Comparison of ENCODE assay signal across 17 cellular contexts in the genomic region with DNA sequence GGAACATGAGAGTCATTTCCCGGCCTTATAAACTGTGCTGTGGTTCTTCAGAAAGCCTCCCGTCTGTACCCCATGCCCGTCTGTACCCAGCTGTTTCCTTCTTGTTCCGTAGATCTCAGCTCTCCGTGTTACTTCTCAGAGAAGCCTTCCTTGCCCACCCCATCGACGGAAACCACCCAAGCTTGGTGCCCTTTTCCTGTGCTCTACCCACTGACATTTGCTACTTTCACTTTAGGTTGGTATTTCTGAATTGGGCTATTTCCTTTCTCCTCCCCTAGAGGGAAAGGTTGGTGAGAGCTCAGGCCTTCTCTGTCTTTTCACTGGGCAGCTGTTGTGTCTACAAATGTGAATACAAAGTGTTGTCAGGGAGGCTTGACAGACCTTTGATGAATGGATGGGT.
"Had no signal": no experiment of that assay in that cellular context is flagged by ENCODE, and none has a peak within 500 bp of the region (broad histone marks: within the 10 kb centered on the region; RNA-seq: fewer than 3 reads in every experiment).

No MANE protein-coding gene starts in this region.

- H3K4me1 ChIP-seq: body of pancreas, heart left ventricle, parathyroid adenoma had no signal

- H3K27me3 Mint-ChIP-seq: activated CD4-positive, alpha-beta T cell treated with anti-CD3 and anti-CD28 coated beads, Interleukin-2, amount 10 ng/mL, durations not matched to agents 7 days and 5 days; activated naive CD4-positive, alpha-beta T cell treated with anti-CD3 and anti-CD28 coated beads, Interleukin-2, amount 50 U/mL, for 24 hours; stimulated activated naive CD8-positive, alpha-beta T cell treated with anti-CD3 and anti-CD28 coated beads, Interleukin-15, amount 100 ng/mL, for 72 hours had no signal

- H3K4me3 Mint-ChIP-seq: activated CD4-positive, alpha-beta T cell treated with anti-CD3 and anti-CD28 coated beads, Interleukin-2, amount 10 ng/mL, durations not matched to agents 7 days and 5 days; activated CD8-positive, alpha-beta T cell treated with anti-CD3 and anti-CD28 coated beads, Interleukin-2, amount 10 ng/mL, durations not matched to agents 7 days and 5 days; activated naive CD4-positive, alpha-beta T cell treated with anti-CD3 and anti-CD28 coated beads, Interleukin-2, amount 50 U/mL, for 24 hours; activated T-helper 1 cell treated with anti-CD3 and anti-CD28 coated beads, Interleukin-12 subunit alpha, Interleukin-12 subunit beta, Interleukin-2, Interleukin-4 antibody, amounts not matched to agents 30 ng/mL and 10 ng/mL and 1 ng/mL, durations not matched to agents 14 hours and 24 hours and 36 hours; nephron; stimulated activated naive CD8-positive, alpha-beta T cell treated with anti-CD3 and anti-CD28 coated beads, Interleukin-15, amount 100 ng/mL, for 72 hours had no signal

- H3K79me2 ChIP-seq: parathyroid adenoma had no signal

- DNase-seq: activated CD4-positive, alpha-beta T cell treated with anti-CD3 and anti-CD28 coated beads, Interleukin-2, amount 10 ng/mL, durations not matched to agents 7 days and 5 days; activated CD4-positive, CD25-positive, alpha-beta regulatory T cell treated with anti-CD3 and anti-CD28 coated beads, Interleukin-2, amount 50 U/mL, for 72 hours; activated CD8-positive, alpha-beta T cell treated with anti-CD3 and anti-CD28 coated beads, Interleukin-2, amount 10 ng/mL, durations not matched to agents 7 days and 5 days; activated gamma-delta T cell; anterior cingulate cortex; body of pancreas; heart left ventricle; left cardiac atrium; mesenchymal stem cell; stimulated activated CD4-positive, alpha-beta T cell treated with anti-CD3 and anti-CD28 coated beads, Interleukin-4, amount 100 ng/mL, for 24 hours; stimulated activated naive CD8-positive, alpha-beta T cell treated with anti-CD3 and anti-CD28 coated beads, Interleukin-15, amount 100 ng/mL, for 72 hours; trophoblast cell had no signal

- H3K27me3 ChIP-seq: body of pancreas, heart left ventricle had no signal

- H3K9ac ChIP-seq: parathyroid adenoma had no signal

- H3K9me3 Mint-ChIP-seq: activated CD4-positive, alpha-beta T cell treated with anti-CD3 and anti-CD28 coated beads, Interleukin-2, amount 10 ng/mL, durations not matched to agents 7 days and 5 days; activated naive CD4-positive, alpha-beta T cell treated with anti-CD3 and anti-CD28 coated beads, Interleukin-2, amount 50 U/mL, for 24 hours; nephron had no signal

- H3K4me3 ChIP-seq: body of pancreas, heart left ventricle had no signal

- H3K36me3 Mint-ChIP-seq: activated naive CD4-positive, alpha-beta T cell treated with anti-CD3 and anti-CD28 coated beads, Interleukin-2, amount 50 U/mL, for 24 hours had no signal

- H3K4me1 Mint-ChIP-seq: activated CD4-positive, alpha-beta T cell treated with anti-CD3 and anti-CD28 coated beads, Interleukin-2, amount 10 ng/mL, durations not matched to agents 7 days and 5 days; activated naive CD4-positive, alpha-beta T cell treated with anti-CD3 and anti-CD28 coated beads, Interleukin-2, amount 50 U/mL, for 24 hours; stimulated activated naive CD8-positive, alpha-beta T cell treated with anti-CD3 and anti-CD28 coated beads, Interleukin-15, amount 100 ng/mL, for 72 hours had no signal

- H3K27ac Mint-ChIP-seq: activated CD8-positive, alpha-beta T cell treated with anti-CD3 and anti-CD28 coated beads, Interleukin-2, amount 10 ng/mL, durations not matched to agents 7 days and 5 days; activated naive CD4-positive, alpha-beta T cell treated with anti-CD3 and anti-CD28 coated beads, Interleukin-2, amount 50 U/mL, for 24 hours; activated T-helper 1 cell treated with anti-CD3 and anti-CD28 coated beads, Interleukin-12 subunit alpha, Interleukin-12 subunit beta, Interleukin-2, Interleukin-4 antibody, amounts not matched to agents 30 ng/mL and 10 ng/mL and 1 ng/mL, durations not matched to agents 14 hours and 24 hours and 36 hours; nephron; stimulated activated naive CD8-positive, alpha-beta T cell treated with anti-CD3 and anti-CD28 coated beads, Interleukin-15, amount 100 ng/mL, for 72 hours had no signal

- H3K36me3 ChIP-seq: heart left ventricle had no signal

- H3K27ac ChIP-seq: body of pancreas, heart left ventricle, parathyroid adenoma, VCaP had no signal

- H2AFZ ChIP-seq: parathyroid adenoma had no signal

- H3K9me3 ChIP-seq: body of pancreas, heart left ventricle had no signal
